ENCODE assay signal across 1 cellular context in genomic region chr3:53234130-53234840, GRCh38.
TF ChIP-seq lines count a peak whose summit lies in the region.

No MANE protein-coding gene starts in this region.

TF ChIP-seq in HCT116, 20 proteins besides CTCF, POLR2A, EP300 and RAD21 (continued from another document):
- TF ChIP-seq REST (IDR thresholded peaks at IDR 0.05; ENCODE audit: low read depth) (no peak), TCF7L2 (IDR thresholded peaks at IDR 0.05; ENCODE audit: borderline replicate concordance, extremely low read depth, insufficient read depth, insufficient read length) (no peak), FOSL1 (IDR thresholded peaks at IDR 0.05; ENCODE audit: low read depth) (no peak), SIN3A (IDR thresholded peaks at IDR 0.05; ENCODE audit: low read depth) (no peak), SRF (IDR thresholded peaks at IDR 0.05; ENCODE audit: low read depth) (no peak), CBX3 (IDR thresholded peaks at IDR 0.05; ENCODE audit: low read depth) (no peak)
